ENCODE assay signal across 8 cellular contexts in genomic region chr1:149390173-149390926, GRCh38.
A peak's percentile ranks its signal among the peaks of the same experiment; 100 is the strongest.
DNase-seq lines count a peak whose midpoint lies in the region; ATAC-seq, FAIRE-seq and TF ChIP-seq lines count a peak whose summit lies in the region.
"Not testable (repeated sequence)": the region's sequence is repeated elsewhere in the genome, so short reads cannot be mapped to it uniquely, and the experiment has no call there.

No MANE protein-coding gene starts in this region.

- POLR2A ChIA-PET in GM12878 (lab: Charles Lee) = not testable (repeated sequence)

- H3K4me2 ChIP-seq in GM12878 (ENCODE audit: control insufficient read depth, insufficient read depth); neural cell (ENCODE audit: low read length): not testable (repeated sequence)

- BruUV-seq in GM12878 (replicated peaks; lab: Mats Ljungman, UMichigan) = not testable (repeated sequence)

- peak overlapping the region; percentile 58 for H2AFZ ChIP-seq in GM12878 (ENCODE audit: control insufficient read depth, low read depth, low read length)
- H2AFZ ChIP-seq in neural cell (ENCODE audit: low read depth, low read length) = not testable (repeated sequence)

- ATAC-seq in GM12878 (peak; percentile 93), Right ventricle myocardium superior (ENCODE audit: poor library complexity) (peak; percentile 96)

- not testable (repeated sequence) for TF ChIP-seq CTCF in AG09319 (IDR thresholded peaks at IDR 0.05; ENCODE audit: low read depth, low read length); HFFc6 (IDR thresholded peaks at IDR 0.05); GM12878 (IDR thresholded peaks at IDR 0.05 in 2 of 3, conservative IDR thresholded peaks at IDR 0.05 in 1 of 3; ENCODE audit: control insufficient read depth in 2 of 3, extremely low read depth in 1 of 3, insufficient read depth in 1 of 3, low read depth in 3 of 3, low read length in 3 of 3); neural cell (IDR thresholded peaks at IDR 0.05; ENCODE audit: poor library complexity, severe bottlenecking)

- SMC1A ChIA-PET in GM12878 (lab: Charles Lee; ENCODE audit: uncharacterized antibody, unreplicated experiment) = not testable (repeated sequence)

- H3K79me2 ChIP-seq in GM12878 (ENCODE audit: control insufficient read depth, insufficient read depth, low read length); neural cell (replicated peaks; ENCODE audit: insufficient read depth, low read length): not testable (repeated sequence)

- H3K27ac ChIP-seq in GM12878 (ENCODE audit: control insufficient read depth, insufficient read depth); neural cell (ENCODE audit: low read length): not testable (repeated sequence)

- DNase-seq in AG09319 (ENCODE audit: extremely low read depth, low read depth) = peak; percentile 81
- DNase-seq in HFFc6 = peak; percentile 80
- DNase-seq in NOMO-1 treated with dmso at 0.1 percent for 144 hours (lab: John Stamatoyannopoulos, UW; ENCODE audit: unreplicated experiment) = peak; percentile 39
- peak; percentile 46 to 61 for DNase-seq in activated CD4-positive, alpha-beta T cell treated with anti-CD3 and anti-CD28 coated beads for 4 hours
- not testable (repeated sequence) for DNase-seq in GM12878 (ENCODE audit: low read depth, low spot score)
- DNase-seq in Right ventricle myocardium superior = peak; percentile 89
- DNase-seq in stimulated activated CD4-positive, alpha-beta T cell treated with anti-CD3 and anti-CD28 coated beads, TNF-alpha, amount 100 ng/mL, for 48 hours (ENCODE audit: low read depth in 3 of 3) = peak in 2 of 3 donors; percentile 19 to 20

- CTCF ChIA-PET in GM12878 (lab: Yijun Ruan, JAX) = not testable (repeated sequence)

- RAD21 ChIA-PET in GM12878 (lab: Charles Lee; ENCODE audit: unreplicated experiment) = not testable (repeated sequence)

- not testable (repeated sequence) for TF ChIP-seq EP300 in GM12878 (IDR thresholded peaks at IDR 0.05; ENCODE audit: borderline replicate concordance in 1 of 2, control insufficient read depth in 1 of 2, low read depth in 2 of 2, low read length in 2 of 2); neural cell (conservative IDR thresholded peaks at IDR 0.05; ENCODE audit: poor library complexity, severe bottlenecking)

- H3K27me3 ChIP-seq in GM12878 (replicated peaks in 1 of 2; ENCODE audit: control insufficient read depth in 2 of 2, insufficient read depth in 2 of 2, low read length in 1 of 2); neural cell (ENCODE audit: insufficient read depth, low read depth, low read length): not testable (repeated sequence)

- not testable (repeated sequence) for FAIRE-seq in GM12878 (lab: Jason Lieb, UNC)

- H3K27me3 Mint-ChIP-seq in HFFc6 (ENCODE audit: insufficient read depth) = not testable (repeated sequence)

- H3K4me3 ChIP-seq in GM12878 = peak overlapping the region; percentile 58; the same call in 1 of the 2 replicates
- H3K4me3 ChIP-seq in neural cell (ENCODE audit: low read length) = peak overlapping the region; percentile 52

- not testable (repeated sequence) for TF ChIP-seq POLR2A in GM12878 (IDR thresholded peaks at IDR 0.05; ENCODE audit: low read depth, low read length)

- H3K36me3 ChIP-seq in GM12878 (ENCODE audit: control insufficient read depth in 2 of 2, insufficient read depth in 2 of 2, low read length in 1 of 2); neural cell (ENCODE audit: insufficient read depth, low read length): not testable (repeated sequence)

- not testable (repeated sequence) for H3F3A ChIP-seq in neural cell (ENCODE audit: insufficient read depth, low read length, poor library complexity, severe bottlenecking)

- WGBS in GM12878 (ENCODE audit: insufficient coverage, insufficient replicate concordance, low lambda C conversion rate, missing lambda C conversion rate) = under 1% methylated on average over 18 of the region's 69 CpGs

- in situ Hi-C loops in GM12878 (cut with MboI) = not testable (repeated sequence)

- not testable (repeated sequence) for TF ChIP-seq RAD21 in GM12878 (IDR thresholded peaks at IDR 0.05; ENCODE audit: insufficient read depth, low read depth, low read length); neural cell (conservative IDR thresholded peaks at IDR 0.05)

- H3K9me3 ChIP-seq in GM12878 (replicated peaks; ENCODE audit: control insufficient read depth, insufficient read depth, low read length); neural cell (ENCODE audit: low read length): not testable (repeated sequence)

- not testable (repeated sequence) for H3K9ac ChIP-seq in GM12878 (ENCODE audit: control insufficient read depth, insufficient read depth, low read length); neural cell (ENCODE audit: low read length)

- not testable (repeated sequence) for H3K36me3 Mint-ChIP-seq in HFFc6 (ENCODE audit: low read depth)

- H3K4me3 Mint-ChIP-seq in HFFc6 = peak overlapping the region; percentile 82

- not testable (repeated sequence) for H3K27ac Mint-ChIP-seq in HFFc6

- H3K4me1 Mint-ChIP-seq in HFFc6 (ENCODE audit: low read depth) = not testable (repeated sequence)

- intact Hi-C loops in GM12878 (cut with micrococcal nuclease; ENCODE audit: unreplicated experiment); Right ventricle myocardium superior (cut with DNase I): not testable (repeated sequence)

- H4K20me1 ChIP-seq in GM12878 (ENCODE audit: control insufficient read depth, insufficient read depth); neural cell (ENCODE audit: insufficient read depth): not testable (repeated sequence)

- not testable (repeated sequence) for H3K9me3 Mint-ChIP-seq in HFFc6

- not testable (repeated sequence) for H3K9me2 ChIP-seq in neural cell (ENCODE audit: insufficient read depth, low read length)

- H3K4me1 ChIP-seq in GM12878 (ENCODE audit: control insufficient read depth, insufficient read depth, low read length) = not testable (repeated sequence)

TF ChIP-seq in GM12878, 131 proteins besides CTCF, POLR2A, EP300 and RAD21 (continues in another document):
- peak; percentile 67 for TF ChIP-seq NBN (IDR thresholded peaks at IDR 0.05)
- TF ChIP-seq RELA (IDR thresholded peaks at IDR 0.05; ENCODE audit: borderline replicate concordance, partially characterized antibody) = peak; percentile 68
- TF ChIP-seq BHLHE40 (IDR thresholded peaks at IDR 0.05; ENCODE audit: borderline replicate concordance in 1 of 2, low read depth in 2 of 2, low read length in 1 of 2) = 0 out of 4 replicates have a peak, but pooled peaks of 1 of the 2 experiments have one; percentile 9
- TF ChIP-seq RELB (IDR thresholded peaks at IDR 0.05; ENCODE audit: low read depth) = peak; percentile 53
- TF ChIP-seq NR2F1 (conservative IDR thresholded peaks at IDR 0.05) = peak; percentile 25; the same call in 1 of the 2 replicates
- TF ChIP-seq IKZF1 (conservative IDR thresholded peaks at IDR 0.05) = peak; percentile 55
